Comparison of ENCODE assay signal across 2 cellular contexts in genomic region chr3:40878464-40878905, GRCh38.
TF ChIP-seq lines count a peak whose summit lies in the region.

No MANE protein-coding gene starts in this region.

TF ChIP-seq in H1, 55 proteins besides CTCF, POLR2A, EP300 and RAD21:
- TF ChIP-seq SIN3A (conservative IDR thresholded peaks at IDR 0.05 in 1 of 2, IDR thresholded peaks at IDR 0.05 in 1 of 2; ENCODE audit: low read depth in 1 of 2, low read length in 2 of 2) (no peak), POLR2AphosphoS5 (IDR thresholded peaks at IDR 0.05; ENCODE audit: low read depth, low read length) (no peak), KDM1A (IDR thresholded peaks at IDR 0.05; ENCODE audit: borderline replicate concordance, low read length) (no peak), PHF8 (conservative IDR thresholded peaks at IDR 0.05; ENCODE audit: low read depth, low read length) (no peak), ZNF274 (IDR thresholded peaks at IDR 0.05; ENCODE audit: borderline replicate concordance, extremely low read depth, low read length) (no peak), JUN (IDR thresholded peaks at IDR 0.05; ENCODE audit: low read depth, low read length) (no peak), SRF (IDR thresholded peaks at IDR 0.05; ENCODE audit: low read depth, low read length) (no peak), TAF7 (optimal IDR thresholded peaks at IDR 0.05; ENCODE audit: borderline replicate concordance, low read depth, low read length) (no peak), FOSL1 (IDR thresholded peaks at IDR 0.05; ENCODE audit: insufficient read depth, low read depth, low read length) (no peak), POU5F1 (IDR thresholded peaks at IDR 0.05; ENCODE audit: low read depth, low read length) (no peak), GABPA (IDR thresholded peaks at IDR 0.05; ENCODE audit: borderline replicate concordance, insufficient read depth, low read length) (no peak)
TF ChIP-seq in H1: peak in this region for 0.

TF ChIP-seq in SK-N-SH, 30 proteins besides CTCF, POLR2A, EP300 and RAD21:
- no peak for TF ChIP-seq FOSL2 (IDR thresholded peaks at IDR 0.05; ENCODE audit: borderline replicate concordance, low read depth)
- TF ChIP-seq YY1 (IDR thresholded peaks at IDR 0.05; ENCODE audit: low read depth) = no peak
- TF ChIP-seq JUND (IDR thresholded peaks at IDR 0.05) = no peak
- TF ChIP-seq TAF1 (IDR thresholded peaks at IDR 0.05; ENCODE audit: borderline replicate concordance, low read depth, low read length) = no peak
- TF ChIP-seq, protein P1, sequence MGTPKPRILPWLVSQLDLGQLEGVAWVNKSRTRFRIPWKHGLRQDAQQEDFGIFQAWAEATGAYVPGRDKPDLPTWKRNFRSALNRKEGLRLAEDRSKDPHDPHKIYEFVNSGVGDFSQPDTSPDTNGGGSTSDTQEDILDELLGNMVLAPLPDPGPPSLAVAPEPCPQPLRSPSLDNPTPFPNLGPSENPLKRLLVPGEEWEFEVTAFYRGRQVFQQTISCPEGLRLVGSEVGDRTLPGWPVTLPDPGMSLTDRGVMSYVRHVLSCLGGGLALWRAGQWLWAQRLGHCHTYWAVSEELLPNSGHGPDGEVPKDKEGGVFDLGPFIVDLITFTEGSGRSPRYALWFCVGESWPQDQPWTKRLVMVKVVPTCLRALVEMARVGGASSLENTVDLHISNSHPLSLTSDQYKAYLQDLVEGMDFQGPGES (IDR thresholded peaks at IDR 0.05; ENCODE audit: low read depth, low read length) = no peak
- no peak for TF ChIP-seq TCF12 (IDR thresholded peaks at IDR 0.05)
- TF ChIP-seq EZH2phosphoT487 (IDR thresholded peaks at IDR 0.05; ENCODE audit: borderline replicate concordance, low read depth) = no peak
- TF ChIP-seq PBX3 (IDR thresholded peaks at IDR 0.05) = no peak
